ENCODE assay signal across 1 cellular context in genomic region chr4:154738426-154738825, GRCh38.
TF ChIP-seq lines count a peak whose summit lies in the region.

No MANE protein-coding gene starts in this region.

TF ChIP-seq in SK-N-SH treated with all-trans-retinoic acid at 6 μM for 48 hours, 23 proteins besides CTCF, POLR2A, EP300 and RAD21 (continued from another document):
- TF ChIP-seq, protein P1, sequence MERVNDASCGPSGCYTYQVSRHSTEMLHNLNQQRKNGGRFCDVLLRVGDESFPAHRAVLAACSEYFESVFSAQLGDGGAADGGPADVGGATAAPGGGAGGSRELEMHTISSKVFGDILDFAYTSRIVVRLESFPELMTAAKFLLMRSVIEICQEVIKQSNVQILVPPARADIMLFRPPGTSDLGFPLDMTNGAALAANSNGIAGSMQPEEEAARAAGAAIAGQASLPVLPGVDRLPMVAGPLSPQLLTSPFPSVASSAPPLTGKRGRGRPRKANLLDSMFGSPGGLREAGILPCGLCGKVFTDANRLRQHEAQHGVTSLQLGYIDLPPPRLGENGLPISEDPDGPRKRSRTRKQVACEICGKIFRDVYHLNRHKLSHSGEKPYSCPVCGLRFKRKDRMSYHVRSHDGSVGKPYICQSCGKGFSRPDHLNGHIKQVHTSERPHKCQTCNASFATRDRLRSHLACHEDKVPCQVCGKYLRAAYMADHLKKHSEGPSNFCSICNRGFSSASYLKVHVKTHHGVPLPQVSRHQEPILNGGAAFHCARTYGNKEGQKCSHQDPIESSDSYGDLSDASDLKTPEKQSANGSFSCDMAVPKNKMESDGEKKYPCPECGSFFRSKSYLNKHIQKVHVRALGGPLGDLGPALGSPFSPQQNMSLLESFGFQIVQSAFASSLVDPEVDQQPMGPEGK (CRISPR knock-in tag; IDR thresholded peaks at IDR 0.05; ENCODE audit: borderline replicate concordance) = no peak
- no peak for TF ChIP-seq POU6F1 (CRISPR knock-in tag; IDR thresholded peaks at IDR 0.05; ENCODE audit: borderline replicate concordance, low read depth)
- no peak for TF ChIP-seq BACH2 (CRISPR knock-in tag; IDR thresholded peaks at IDR 0.05; ENCODE audit: borderline replicate concordance)
- no peak for TF ChIP-seq SNAI2 (CRISPR knock-in tag; IDR thresholded peaks at IDR 0.05)
- TF ChIP-seq GLIS3 (CRISPR knock-in tag; IDR thresholded peaks at IDR 0.05) = no peak
- TF ChIP-seq CSDC2 (CRISPR knock-in tag; IDR thresholded peaks at IDR 0.05) = no peak
